13 cellular contexts compared by ENCODE assay signal in genomic region chr6:74609857-74610256, GRCh38.
"Had no signal": no experiment of that assay in that cellular context is flagged by ENCODE, and none has a peak within 500 bp of the region (broad histone marks: within the 10 kb centered on the region; RNA-seq: fewer than 3 reads in every experiment).

No MANE protein-coding gene starts in this region.

- H3K27me3 ChIP-seq: heart left ventricle, testis had no signal

- H3K36me3 ChIP-seq: heart left ventricle had no signal

- DNase-seq: activated T-cell treated with anti-CD3 and anti-CD28 coated beads, Interleukin-2, amount 50 U/mL, for 24 hours; effector memory CD8-positive, alpha-beta T cell; heart left ventricle; mucosa of descending colon; occipital lobe; psoas muscle; stimulated activated CD4-positive, alpha-beta T cell treated with anti-CD3 and anti-CD28 coated beads, Interleukin-4, amount 100 ng/mL, for 24 hours; testis had no signal

- H3K4me1 ChIP-seq: psoas muscle, testis had no signal

- H3K4me1 Mint-ChIP-seq: central memory CD8-positive, alpha-beta T cell had no signal

- H3K9me3 Mint-ChIP-seq: activated T-cell treated with anti-CD3 and anti-CD28 coated beads, Interleukin-2, amount 50 U/mL, for 24 hours; effector memory CD8-positive, alpha-beta T cell; stimulated activated naive CD8-positive, alpha-beta T cell treated with anti-CD3 and anti-CD28 coated beads, Interleukin-15, Interleukin-2, amounts not matched to agents 100 ng/mL and 50 ng/mL, for 24 hours had no signal

- H3K36me3 Mint-ChIP-seq: natural killer cell treated with Interleukin-12 subunit alpha and Interleukin-12 subunit beta and Interleukin-15 and Interleukin-18, amount 100 ng/mL, for 72 hours had no signal

- H3K27ac ChIP-seq: heart left ventricle, psoas muscle, testis had no signal

- FAIRE-seq: frontal cortex, islet of Langerhans had no signal

- H3K27me3 Mint-ChIP-seq: activated T-cell treated with anti-CD3 and anti-CD28 coated beads, Interleukin-2, amount 50 U/mL, for 24 hours; central memory CD8-positive, alpha-beta T cell; effector memory CD8-positive, alpha-beta T cell; natural killer cell treated with Interleukin-12 subunit alpha and Interleukin-12 subunit beta and Interleukin-15 and Interleukin-18, amount 100 ng/mL, for 72 hours; stimulated activated naive CD8-positive, alpha-beta T cell treated with anti-CD3 and anti-CD28 coated beads, Interleukin-15, Interleukin-2, amounts not matched to agents 100 ng/mL and 50 ng/mL, for 24 hours had no signal

- H3K9me3 ChIP-seq: heart left ventricle, mucosa of descending colon, psoas muscle, testis had no signal

- H3K4me3 Mint-ChIP-seq: activated T-cell treated with anti-CD3 and anti-CD28 coated beads, Interleukin-2, amount 50 U/mL, for 24 hours; central memory CD8-positive, alpha-beta T cell; effector memory CD8-positive, alpha-beta T cell; natural killer cell treated with Interleukin-12 subunit alpha and Interleukin-12 subunit beta and Interleukin-15 and Interleukin-18, amount 100 ng/mL, for 72 hours; stimulated activated naive CD8-positive, alpha-beta T cell treated with anti-CD3 and anti-CD28 coated beads, Interleukin-15, Interleukin-2, amounts not matched to agents 100 ng/mL and 50 ng/mL, for 24 hours had no signal

- H3K4me3 ChIP-seq: heart left ventricle, mucosa of descending colon, psoas muscle, testis had no signal

- H3K27ac Mint-ChIP-seq: activated T-cell treated with anti-CD3 and anti-CD28 coated beads, Interleukin-2, amount 50 U/mL, for 24 hours; effector memory CD8-positive, alpha-beta T cell; natural killer cell treated with Interleukin-12 subunit alpha and Interleukin-12 subunit beta and Interleukin-15 and Interleukin-18, amount 100 ng/mL, for 72 hours; stimulated activated naive CD8-positive, alpha-beta T cell treated with anti-CD3 and anti-CD28 coated beads, Interleukin-15, Interleukin-2, amounts not matched to agents 100 ng/mL and 50 ng/mL, for 24 hours had no signal

- ATAC-seq: effector memory CD8-positive, alpha-beta T cell; heart left ventricle; mucosa of descending colon; natural killer cell treated with Interleukin-12 subunit alpha and Interleukin-12 subunit beta and Interleukin-15 and Interleukin-18, amount 100 ng/mL, for 72 hours had no signal
